In genomic region chr14:70857499-70857895, GRCh38 we compare ENCODE assay signal across 18 cellular contexts. TPM values are rescaled to one million over a fixed set of nuclear protein-coding genes. Genes with fewer than 3 reads are reported as not detected.
A peak's percentile ranks its signal among the peaks of the same experiment; 100 is the strongest.
DNase-seq lines count a peak whose midpoint lies in the region; ATAC-seq, FAIRE-seq and TF ChIP-seq lines count a peak whose summit lies in the region.
"Had no signal": no experiment of that assay in that cellular context is flagged by ENCODE, and none has a peak within 500 bp of the region (broad histone marks: within the 10 kb centered on the region; RNA-seq: fewer than 3 reads in every experiment).

No MANE protein-coding gene starts in this region.

- TF ChIP-seq CTCF in RWPE2 (IDR thresholded peaks at IDR 0.05; ENCODE audit: poor library complexity, severe bottlenecking), result no peak
- TF ChIP-seq CTCF in choroid plexus epithelial cell (conservative IDR thresholded peaks at IDR 0.05; ENCODE audit: low read depth, low read length), result no peak
- TF ChIP-seq CTCF in smooth muscle cell (IDR thresholded peaks at IDR 0.05; ENCODE audit: borderline replicate concordance, insufficient read depth, poor library complexity, severe bottlenecking), result no peak

- no peaks in the 10 kb centered on the region for H3K79me2 ChIP-seq in smooth muscle cell (ENCODE audit: low read depth)

- no peaks in the 10 kb centered on the region for H3F3A ChIP-seq in smooth muscle cell (ENCODE audit: low read depth)

- FAIRE-seq in H54 (lab: Jason Lieb, UNC), result peak; percentile 30
- FAIRE-seq: H1, pancreas had no signal

- no peak overlapping the region for H3K4me3 ChIP-seq in RWPE2 (ENCODE audit: severe bottlenecking)
- H3K4me3 ChIP-seq in choroid plexus epithelial cell (ENCODE audit: low read depth, low read length), result no peak overlapping the region
- no peak overlapping the region for H3K4me3 ChIP-seq in smooth muscle cell
- H3K4me3 ChIP-seq: ascending aorta, lower lobe of right lung, pancreas, right atrium auricular region had no signal

- H3K27ac ChIP-seq in RWPE2 (ENCODE audit: poor library complexity, severe bottlenecking) (peak overlapping the region; percentile 24), smooth muscle cell (ENCODE audit: low read depth) (peak overlapping the region; percentile 90)
- H3K27ac ChIP-seq: ascending aorta, epithelial cell of prostate, lower lobe of right lung, pancreas, right atrium auricular region had no signal

- no peaks in the 10 kb centered on the region for H3K36me3 ChIP-seq in RWPE2 (ENCODE audit: low read depth)
- no peaks in the 10 kb centered on the region for H3K36me3 ChIP-seq in smooth muscle cell (ENCODE audit: low read depth)
- H3K36me3 ChIP-seq: ascending aorta, lower lobe of right lung, pancreas, right atrium auricular region had no signal

- ATAC-seq in RWPE2 (ENCODE audit: low read depth), result no peak
- no peak for ATAC-seq in GM19455 (IDR thresholded peaks at IDR 0.05; ENCODE audit: unreplicated experiment)
- ATAC-seq: lower lobe of right lung, Panc1, pancreas had no signal

- no peak for TF ChIP-seq POLR2A in H54 (IDR thresholded peaks at IDR 0.05; ENCODE audit: low read depth, low read length)

- H3K4me1 ChIP-seq in RWPE2 (ENCODE audit: insufficient read depth, poor library complexity, severe bottlenecking) (peaks cover 9% of the 10 kb centered on the region), smooth muscle cell (ENCODE audit: low read depth) (no peaks in the 10 kb centered on the region)
- H3K4me1 ChIP-seq: ascending aorta, lower lobe of right lung, pancreas, right atrium auricular region had no signal

- no peak for DNase-seq in H54 (ENCODE audit: insufficient read length, low spot score)
- DNase-seq in RWPE2 (ENCODE audit: low spot score), result no peak
- DNase-seq in choroid plexus epithelial cell (ENCODE audit: low read depth), result peak; percentile 14
- DNase-seq in smooth muscle cell (lab: John Stamatoyannopoulos, UW; ENCODE audit: unreplicated experiment), result no peak
- no peak for DNase-seq in globus pallidus (ENCODE audit: low spot score)
- DNase-seq in NCI-H187 (lab: John Stamatoyannopoulos, UW), result no peak
- DNase-seq: head of caudate nucleus; lower lobe of right lung; NCI-H526 treated with DMSO at 0.1 percent for 48 hours; pancreas; stimulated activated CD4-positive, alpha-beta T cell treated with anti-CD3 and anti-CD28 coated beads, Interleukin-2, amount 100 ng/mL, for 48 hours; T-cell had no signal

- 62% methylated on average over 2 of the region's 2 CpGs for WGBS in smooth muscle cell (ENCODE audit: low lambda C conversion rate)

- H3K27me3 ChIP-seq in RWPE2 (ENCODE audit: insufficient read depth, poor library complexity, severe bottlenecking) (no peaks in the 10 kb centered on the region), smooth muscle cell (ENCODE audit: low read depth) (no peaks in the 10 kb centered on the region)
- H3K27me3 ChIP-seq: ascending aorta, pancreas, right atrium auricular region had no signal

- H3K9me3 ChIP-seq in RWPE2 (ENCODE audit: severe bottlenecking) (no peaks in the 10 kb centered on the region), smooth muscle cell (replicated peaks; ENCODE audit: low read depth) (no peaks in the 10 kb centered on the region)
- H3K9me3 ChIP-seq: ascending aorta, lower lobe of right lung, pancreas, right atrium auricular region had no signal

- peak overlapping the region; percentile 32 for H3K4me2 ChIP-seq in smooth muscle cell

- H2AFZ ChIP-seq in smooth muscle cell (ENCODE audit: low read depth), result no peak overlapping the region

- no peaks in the 10 kb centered on the region for H4K20me1 ChIP-seq in smooth muscle cell (ENCODE audit: low read depth)

- H3K9ac ChIP-seq in smooth muscle cell (ENCODE audit: low read depth), result peak overlapping the region; percentile 53

RNA-seq across cellular contexts. Expression of gene MAP3K9, which starts 48.2 kb away (rescaled TPM):
- total RNA-seq in smooth muscle cell, result 2.0 and 2.4 TPM in 2 replicates
- 0.22 and 1.8 TPM in 2 replicates for polyA plus RNA-seq in smooth muscle cell

RNA-seq across cellular contexts. Expression of gene PCNX1, which starts 49.8 kb away (rescaled TPM):
- 68.2 and 80.3 TPM in 2 replicates for total RNA-seq in smooth muscle cell
- polyA plus RNA-seq in smooth muscle cell, result 12.2 and 18.6 TPM in 2 replicates
